Comparison of ENCODE assay signal across 12 cellular contexts in genomic region chr5:11588803-11589202, GRCh38.
DNase-seq lines count a peak whose midpoint lies in the region; ATAC-seq and TF ChIP-seq lines count a peak whose summit lies in the region.
"Had no signal": no experiment of that assay in that cellular context is flagged by ENCODE, and none has a peak within 500 bp of the region (broad histone marks: within the 10 kb centered on the region; RNA-seq: fewer than 3 reads in every experiment).

No MANE protein-coding gene starts in this region.

- 18 to 23% (median 19%) methylated on average over 6 of the region's 6 CpGs for WGBS in heart left ventricle, 4 donors

- H3K9me3 ChIP-seq in heart left ventricle, result no peaks in the 10 kb centered on the region
- H3K9me3 ChIP-seq: A549, thyroid gland had no signal

- no peak for TF ChIP-seq CTCF in heart left ventricle (IDR thresholded peaks at IDR 0.05)
- TF ChIP-seq CTCF in dorsolateral prefrontal cortex (IDR thresholded peaks at IDR 0.05 in 54 of 56, conservative IDR thresholded peaks at IDR 0.05 in 2 of 56; ENCODE audit: low read depth in 1 of 56, partially characterized antibody in 56 of 56), result peak in 2 of 56 donors; percentile 12 to 19

- H3K27ac ChIP-seq in heart left ventricle (no peak overlapping the region), dorsolateral prefrontal cortex (peak overlapping the region in 58 of 59 donors; percentile 33 to 96 (median 91)), substantia nigra (ENCODE audit: low read depth, low read length, poor library complexity, severe bottlenecking) (peak overlapping the region; percentile 80)
- H3K27ac ChIP-seq: A549, thyroid gland, VCaP had no signal

- H3K4me3 ChIP-seq in heart left ventricle (peak overlapping the region in 8 of 12 donors; percentile 4 to 41 (median 14)), dorsolateral prefrontal cortex (peak overlapping the region; percentile 12 to 74 (median 54))
- H3K4me3 ChIP-seq: A549, thyroid gland had no signal

- ATAC-seq in heart left ventricle (peak; percentile 58 to 70 (median 68)), GM21423 (IDR thresholded peaks at IDR 0.05; ENCODE audit: unreplicated experiment) (no peak)
- ATAC-seq in activated CD4-positive, CD25-positive, alpha-beta regulatory T cell treated with anti-CD3 and anti-CD28 coated beads, Interleukin-2, amount 50 U/mL, for 24 hours, result no peak
- ATAC-seq: A549 had no signal

- intact Hi-C loops in heart left ventricle (cut with DNase I), result no loop called here
- intact Hi-C loops in cardiac septum (cut with DNase I), result no loop called here
- intact Hi-C loops in dorsolateral prefrontal cortex (cut with DNase I), result loop anchor here (10.0 kb wide), 2 partner anchors 64 to 316 kb away; partner anchors contain the start of gene CTNND2 (in 1 of the 2)

- H3K36me3 ChIP-seq in heart left ventricle, result no peaks in the 10 kb centered on the region
- H3K36me3 ChIP-seq: thyroid gland had no signal

- DNase-seq in heart left ventricle (no peak), cardiac septum (ENCODE audit: low spot score) (no peak), dorsolateral prefrontal cortex (peak; percentile 37 to 75 (median 66)), medulla oblongata (ENCODE audit: extremely low spot score) (peak; percentile 80), substantia nigra (lab: John Stamatoyannopoulos, UW) (peak in 38 of 49 donors; percentile 10 to 71 (median 55))
- no peak for DNase-seq in activated T-cell treated with anti-CD3 and anti-CD28 coated beads, Interleukin-2, amount 50 U/mL, for 1 hour
- DNase-seq: SHP77, thyroid gland had no signal

- no peak for TF ChIP-seq POLR2A in heart left ventricle (IDR thresholded peaks at IDR 0.05)

- H3K27me3 ChIP-seq in heart left ventricle, result no peaks in the 10 kb centered on the region
- no peaks in the 10 kb centered on the region for H3K27me3 ChIP-seq in dorsolateral prefrontal cortex
- H3K27me3 ChIP-seq: thyroid gland had no signal

- H3K4me1 ChIP-seq in heart left ventricle, result peaks cover 0 to 4% (median 0%) of the 10 kb centered on the region in 12 donors
- H3K4me1 ChIP-seq: A549, thyroid gland had no signal

Comparison
In these comparisons a context has a peak if more than half of its experiments do, and no peak if none do; other contexts are left out.
1. ATAC-seq: peak in heart left ventricle (4 of 4); none in GM21423 (single experiment) and activated CD4-positive, CD25-positive, alpha-beta regulatory T cell treated with anti-CD3 and anti-CD28 coated beads, Interleukin-2, amount 50 U/mL, for 24 hours (0 of 2).
2. DNase-seq: peak in dorsolateral prefrontal cortex (10 of 10), medulla oblongata (single experiment) and substantia nigra (38 of 49); none in heart left ventricle (0 of 5), cardiac septum (single experiment) and activated T-cell treated with anti-CD3 and anti-CD28 coated beads, Interleukin-2, amount 50 U/mL, for 1 hour (single experiment).
3. H3K27ac ChIP-seq: peak in dorsolateral prefrontal cortex (58 of 59) and substantia nigra (single experiment); none in heart left ventricle (0 of 12).
4. intact Hi-C loops: an anchor here in dorsolateral prefrontal cortex (10.0 kb wide); none called in heart left ventricle and cardiac septum.